In the genomic region with DNA sequence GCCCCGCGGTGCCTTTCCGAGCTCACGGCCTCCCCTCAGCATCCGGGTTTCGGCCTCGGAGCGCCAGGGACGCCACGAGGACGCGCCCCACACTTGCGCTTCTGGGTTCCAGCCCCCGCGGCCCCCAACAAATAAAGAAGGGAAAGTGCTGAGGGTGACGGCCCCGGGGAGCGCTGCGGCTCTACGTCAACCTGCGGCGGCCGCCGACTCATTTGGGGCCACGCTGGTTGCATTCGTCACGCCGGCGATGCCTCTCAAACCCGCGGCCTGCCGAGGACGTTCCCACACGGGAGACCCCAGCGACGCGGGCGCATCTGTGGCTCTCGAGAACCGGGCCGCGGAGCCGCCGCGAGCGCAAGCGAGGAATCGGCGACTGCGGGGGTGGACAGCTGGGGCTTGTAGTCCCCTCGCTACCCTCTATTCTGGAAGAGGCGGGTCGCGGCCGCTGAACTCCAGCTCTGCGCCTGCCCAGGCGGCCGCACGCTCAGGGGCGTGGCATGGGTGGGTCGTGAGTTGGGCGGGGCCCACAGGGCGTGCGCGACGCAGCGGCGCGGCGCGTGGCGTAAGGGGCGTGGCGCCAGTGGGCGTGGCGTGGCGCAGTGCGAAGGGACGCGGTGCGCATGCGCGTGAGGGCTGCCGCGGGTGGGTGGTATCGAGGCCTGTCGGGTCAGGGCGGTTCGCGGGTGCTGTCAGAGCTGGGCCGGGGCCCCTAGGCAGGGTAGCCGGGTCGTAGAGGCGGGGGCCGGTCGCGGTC, we compare ENCODE assay signal across 8 cellular contexts. TPM values are rescaled to one million over a fixed set of nuclear protein-coding genes. Genes with fewer than 3 reads are reported as not detected.
DNase-seq lines count a peak whose midpoint lies in the region; ATAC-seq and TF ChIP-seq lines count a peak whose summit lies in the region.

A gene with protein sequence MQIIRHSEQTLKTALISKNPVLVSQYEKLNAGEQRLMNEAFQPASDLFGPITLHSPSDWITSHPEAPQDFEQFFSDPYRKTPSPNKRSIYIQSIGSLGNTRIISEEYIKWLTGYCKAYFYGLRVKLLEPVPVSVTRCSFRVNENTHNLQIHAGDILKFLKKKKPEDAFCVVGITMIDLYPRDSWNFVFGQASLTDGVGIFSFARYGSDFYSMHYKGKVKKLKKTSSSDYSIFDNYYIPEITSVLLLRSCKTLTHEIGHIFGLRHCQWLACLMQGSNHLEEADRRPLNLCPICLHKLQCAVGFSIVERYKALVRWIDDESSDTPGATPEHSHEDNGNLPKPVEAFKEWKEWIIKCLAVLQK (plus strand): TSS at position 599 of the 754 bp plus-strand sequence. CDS start 2,145 bp downstream, outside the sequence.

- no peak within 1 kb of the TSS for H2AFZ ChIP-seq in OCI-LY1 (ENCODE audit: low read length)

- H3K4me3 ChIP-seq in OCI-LY1 (ENCODE audit: low read depth, low read length, poor library complexity, severe bottlenecking) (peak within 1 kb of the TSS; percentile 89), mesodermal cell (ENCODE audit: extremely low read depth, insufficient read depth, low read length, poor library complexity, severe bottlenecking) (peak within 1 kb of the TSS; percentile 77)

- H3F3A ChIP-seq in OCI-LY1 (ENCODE audit: insufficient read depth, low read length), result peaks cover 5% of the 10 kb centered on the region; the same call in 1 of the 2 replicates

- no peaks in the 10 kb centered on the region for H3K9me2 ChIP-seq in OCI-LY1 (ENCODE audit: low read depth, low read length)

- no peaks in the 10 kb centered on the region for H3K79me2 ChIP-seq in OCI-LY1 (ENCODE audit: insufficient read depth, low read length)

- H3K9me3 ChIP-seq in OCI-LY1 (ENCODE audit: low read length) (no peaks in the 10 kb centered on the region), mesodermal cell (ENCODE audit: control insufficient read depth, low read length) (no peaks in the 10 kb centered on the region)

- H4K20me1 ChIP-seq in OCI-LY1 (ENCODE audit: insufficient read depth, low read length), result no peaks in the 10 kb centered on the region

- H3K4me2 ChIP-seq in OCI-LY1 (ENCODE audit: low read length), result peak within 1 kb of the TSS; percentile 95

- DNase-seq in D341Med (ENCODE audit: low spot score) (peak; percentile 100), HuH-7 (ENCODE audit: low spot score) (peak; percentile 92)
- DNase-seq in activated CD8-positive, alpha-beta memory T cell treated with anti-CD3 and anti-CD28 coated beads, Interleukin-2, amount 50 U/mL, for 4 hours, result peak; percentile 98
- DNase-seq in stimulated activated CD8-positive, alpha-beta memory T cell treated with anti-CD3 and anti-CD28 coated beads, Interleukin-15, amount 100 ng/mL, for 4 hours (ENCODE audit: low read depth in 2 of 2), result peak; percentile 90 to 97

- H3K27me3 ChIP-seq in OCI-LY1 (ENCODE audit: insufficient read depth, low read length), result no peaks in the 10 kb centered on the region

- in situ Hi-C loops in endometrial microvascular endothelial cells (cut with HindIII; ENCODE audit: inconsistent ontology term, low pct_unique_long_range_greater_than_20kb, low sequenced_read_pairs), result no loop called here

- H3K4me1 ChIP-seq in OCI-LY1 (ENCODE audit: insufficient read depth, low read length, severe bottlenecking) (peaks cover 57% of the 10 kb centered on the region), mesodermal cell (ENCODE audit: control insufficient read depth, insufficient read depth, low read length, poor library complexity, severe bottlenecking) (peaks cover 5% of the 10 kb centered on the region)

- 1% methylated on average over 74 to 93 of the region's 97 CpGs for WGBS in mesodermal cell (ENCODE audit: insufficient coverage in 2 of 2), 2 experiments

- no peak for TF ChIP-seq CTCF in OCI-LY1 (IDR thresholded peaks at IDR 0.05; ENCODE audit: low read length)

- H3K36me3 ChIP-seq in OCI-LY1 (ENCODE audit: insufficient read depth, low read length) (peaks cover 27% of the 10 kb centered on the region), mesodermal cell (ENCODE audit: control insufficient read depth, insufficient read depth, low read length) (peaks cover 23% of the 10 kb centered on the region)

- H3K27ac ChIP-seq in OCI-LY1 (ENCODE audit: low read depth, low read length, poor library complexity, severe bottlenecking) (peak within 1 kb of the TSS; percentile 88), mesodermal cell (ENCODE audit: low read depth, low read length, severe bottlenecking) (peak within 1 kb of the TSS; percentile 66)

- peak; percentile 85 for ATAC-seq in GM21526 (IDR thresholded peaks at IDR 0.05; ENCODE audit: low FRiP score, unreplicated experiment)

- peak within 1 kb of the TSS; percentile 88 for H3K9ac ChIP-seq in OCI-LY1 (ENCODE audit: low read length)

RNA-seq across cellular contexts. Expression of the gene that starts here (rescaled TPM):
- 110 TPM for total RNA-seq in endometrial microvascular endothelial cells (ENCODE audit: inconsistent ontology term)
- 98.2 TPM for polyA plus RNA-seq in mesodermal cell (2013, experiment 1 of 2)
- 104 TPM for polyA plus RNA-seq in mesodermal cell (2013, experiment 2 of 2)

Comparison
In these comparisons a context has a peak if more than half of its experiments do, and no peak if none do; other contexts are left out.
1. Peak in every context shown above with its lines: DNase-seq, ATAC-seq, H3K4me3 ChIP-seq and H3K27ac ChIP-seq.